Comparison of ENCODE assay signal across 16 cellular contexts in the genomic region with DNA sequence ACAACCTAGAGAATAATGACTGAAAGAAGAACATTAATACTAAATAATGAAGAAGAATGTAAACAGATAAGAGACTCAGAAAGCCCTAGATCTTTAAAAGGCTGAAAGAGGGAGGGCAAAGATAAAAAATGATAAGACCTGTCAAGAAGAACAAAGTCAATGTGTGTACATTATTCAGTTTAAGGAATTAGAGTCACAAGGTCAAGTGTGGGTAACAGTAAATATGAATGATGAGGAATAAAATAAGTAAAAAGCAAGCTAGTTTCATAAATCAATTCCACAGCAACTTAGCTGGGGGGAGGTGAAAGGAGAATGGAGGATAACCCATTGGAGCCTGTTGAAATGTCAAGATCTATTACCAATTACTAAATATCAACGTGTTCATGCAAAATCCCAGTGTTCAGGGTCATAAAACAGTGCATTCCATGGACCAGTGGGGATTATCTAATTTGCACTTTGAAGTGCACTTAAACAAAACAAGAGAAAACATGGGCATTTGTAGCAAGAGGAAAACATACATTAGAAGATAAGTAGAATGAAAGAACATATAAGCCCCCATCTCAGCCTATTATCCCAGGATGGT.
"Had no signal": no experiment of that assay in that cellular context is flagged by ENCODE, and none has a peak within 500 bp of the region (broad histone marks: within the 10 kb centered on the region; RNA-seq: fewer than 3 reads in every experiment).

No MANE protein-coding gene starts in this region.

- FAIRE-seq: colon had no signal

- H3K4me3 Mint-ChIP-seq: activated naive CD8-positive, alpha-beta T cell treated with anti-CD3 and anti-CD28 coated beads, Interleukin-2, amount 10 ng/mL, durations not matched to agents 7 days and 5 days; activated T-helper 1 cell treated with anti-CD3 and anti-CD28 coated beads, Interleukin-12 subunit alpha, Interleukin-12 subunit beta, Interleukin-2, Interleukin-4 antibody, amounts not matched to agents 30 ng/mL and 10 ng/mL and 1 ng/mL, durations not matched to agents 14 hours and 24 hours and 36 hours; natural killer cell treated with Interleukin-12 subunit alpha and Interleukin-12 subunit beta and Interleukin-15 and Interleukin-18, amount 100 ng/mL, for 72 hours; stimulated activated effector memory CD8-positive, alpha-beta T cell treated with anti-CD3 and anti-CD28 coated beads, Interleukin-12 subunit alpha, Interleukin-12 subunit beta, amount 100 ng/mL, for 72 hours had no signal

- H3K36me3 ChIP-seq: cardiac muscle cell had no signal

- H3K4me1 Mint-ChIP-seq: stimulated activated effector memory CD8-positive, alpha-beta T cell treated with anti-CD3 and anti-CD28 coated beads, Interleukin-12 subunit alpha, Interleukin-12 subunit beta, amount 100 ng/mL, for 72 hours had no signal

- H3K27me3 Mint-ChIP-seq: activated naive CD8-positive, alpha-beta T cell treated with anti-CD3 and anti-CD28 coated beads, Interleukin-2, amount 10 ng/mL, durations not matched to agents 7 days and 5 days; natural killer cell treated with Interleukin-12 subunit alpha and Interleukin-12 subunit beta and Interleukin-15 and Interleukin-18, amount 100 ng/mL, for 72 hours had no signal

- DNase-seq: activated naive CD4-positive, alpha-beta T cell; activated naive CD8-positive, alpha-beta T cell treated with anti-CD3 and anti-CD28 coated beads, Interleukin-2, amount 10 ng/mL, durations not matched to agents 7 days and 5 days; aorta; erythroblast; hypothalamus; left ventricle myocardium superior; mesendoderm; occipital lobe; stimulated activated CD4-positive, alpha-beta T cell treated with anti-CD3 and anti-CD28 coated beads, Interleukin-2, amount 100 ng/mL, for 24 hours; T-helper 9 cell had no signal

- H3K4me3 ChIP-seq: cardiac muscle cell had no signal

- H3K27me3 ChIP-seq: cardiac muscle cell had no signal

- H3K36me3 Mint-ChIP-seq: activated naive CD8-positive, alpha-beta T cell treated with anti-CD3 and anti-CD28 coated beads, Interleukin-2, amount 10 ng/mL, durations not matched to agents 7 days and 5 days; natural killer cell treated with Interleukin-12 subunit alpha and Interleukin-12 subunit beta and Interleukin-15 and Interleukin-18, amount 100 ng/mL, for 72 hours; stimulated activated effector memory CD8-positive, alpha-beta T cell treated with anti-CD3 and anti-CD28 coated beads, Interleukin-12 subunit alpha, Interleukin-12 subunit beta, amount 100 ng/mL, for 72 hours had no signal

- H3K27ac ChIP-seq: cardiac muscle cell had no signal

- H3K27ac Mint-ChIP-seq: activated naive CD8-positive, alpha-beta T cell treated with anti-CD3 and anti-CD28 coated beads, Interleukin-2, amount 10 ng/mL, durations not matched to agents 7 days and 5 days; activated T-helper 1 cell treated with anti-CD3 and anti-CD28 coated beads, Interleukin-12 subunit alpha, Interleukin-12 subunit beta, Interleukin-2, Interleukin-4 antibody, amounts not matched to agents 30 ng/mL and 10 ng/mL and 1 ng/mL, durations not matched to agents 14 hours and 24 hours and 36 hours; natural killer cell treated with Interleukin-12 subunit alpha and Interleukin-12 subunit beta and Interleukin-15 and Interleukin-18, amount 100 ng/mL, for 72 hours; progenitor cell of endocrine pancreas; stimulated activated effector memory CD8-positive, alpha-beta T cell treated with anti-CD3 and anti-CD28 coated beads, Interleukin-12 subunit alpha, Interleukin-12 subunit beta, amount 100 ng/mL, for 72 hours had no signal

- H3K9me3 Mint-ChIP-seq: activated naive CD8-positive, alpha-beta T cell treated with anti-CD3 and anti-CD28 coated beads, Interleukin-2, amount 10 ng/mL, durations not matched to agents 7 days and 5 days; activated T-helper 1 cell treated with anti-CD3 and anti-CD28 coated beads, Interleukin-12 subunit alpha, Interleukin-12 subunit beta, Interleukin-2, Interleukin-4 antibody, amounts not matched to agents 30 ng/mL and 10 ng/mL and 1 ng/mL, durations not matched to agents 14 hours and 24 hours and 36 hours had no signal
